ENCODE assay signal across 7 cellular contexts in the genomic region with DNA sequence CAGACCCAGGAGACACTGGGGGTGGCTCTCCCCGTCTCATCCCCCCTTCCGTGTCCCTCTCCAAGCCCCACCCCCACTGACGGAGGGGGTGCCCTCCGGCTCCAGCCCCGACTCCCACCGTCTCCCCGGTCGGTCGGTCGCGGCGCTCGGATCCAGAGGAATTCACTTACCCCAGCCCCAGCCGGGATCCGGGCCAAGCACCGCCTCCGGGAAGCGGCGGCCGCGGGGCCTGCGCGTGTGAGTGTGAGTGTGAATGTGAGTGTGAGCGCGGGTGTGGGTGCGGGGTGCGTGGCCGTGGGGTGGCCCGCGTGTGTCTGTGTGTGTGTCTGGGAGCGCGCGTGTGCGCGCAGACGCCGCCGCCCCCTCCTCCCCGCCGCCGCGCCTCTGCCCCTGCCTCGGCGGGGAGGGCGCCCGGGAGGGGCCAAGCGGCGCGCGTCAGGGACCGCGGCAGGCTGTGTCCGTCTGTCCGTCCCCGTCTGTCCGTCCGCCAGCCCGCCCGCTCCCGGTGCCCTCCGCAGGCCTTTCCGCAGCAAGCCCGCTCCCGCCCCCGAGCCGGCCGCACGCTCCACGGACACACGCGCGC.
A peak's percentile ranks its signal among the peaks of the same experiment; 100 is the strongest.
DNase-seq lines count a peak whose midpoint lies in the region; ATAC-seq, FAIRE-seq and TF ChIP-seq lines count a peak whose summit lies in the region.

A gene with protein sequence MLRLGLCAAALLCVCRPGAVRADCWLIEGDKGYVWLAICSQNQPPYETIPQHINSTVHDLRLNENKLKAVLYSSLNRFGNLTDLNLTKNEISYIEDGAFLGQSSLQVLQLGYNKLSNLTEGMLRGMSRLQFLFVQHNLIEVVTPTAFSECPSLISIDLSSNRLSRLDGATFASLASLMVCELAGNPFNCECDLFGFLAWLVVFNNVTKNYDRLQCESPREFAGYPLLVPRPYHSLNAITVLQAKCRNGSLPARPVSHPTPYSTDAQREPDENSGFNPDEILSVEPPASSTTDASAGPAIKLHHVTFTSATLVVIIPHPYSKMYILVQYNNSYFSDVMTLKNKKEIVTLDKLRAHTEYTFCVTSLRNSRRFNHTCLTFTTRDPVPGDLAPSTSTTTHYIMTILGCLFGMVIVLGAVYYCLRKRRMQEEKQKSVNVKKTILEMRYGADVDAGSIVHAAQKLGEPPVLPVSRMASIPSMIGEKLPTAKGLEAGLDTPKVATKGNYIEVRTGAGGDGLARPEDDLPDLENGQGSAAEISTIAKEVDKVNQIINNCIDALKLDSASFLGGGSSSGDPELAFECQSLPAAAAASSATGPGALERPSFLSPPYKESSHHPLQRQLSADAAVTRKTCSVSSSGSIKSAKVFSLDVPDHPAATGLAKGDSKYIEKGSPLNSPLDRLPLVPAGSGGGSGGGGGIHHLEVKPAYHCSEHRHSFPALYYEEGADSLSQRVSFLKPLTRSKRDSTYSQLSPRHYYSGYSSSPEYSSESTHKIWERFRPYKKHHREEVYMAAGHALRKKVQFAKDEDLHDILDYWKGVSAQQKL (minus strand): TSS at position 352 of the 583 bp plus-strand sequence. CDS start 51,945 bp downstream, outside the sequence.

- H3K4me1 ChIP-seq in adipocyte (ENCODE audit: control insufficient read depth, insufficient read depth, low read length) (peaks cover 6% of the 10 kb centered on the region), stomach smooth muscle (ENCODE audit: control insufficient read depth, insufficient read depth, low read length) (peaks cover 12% of the 10 kb centered on the region)

- DNase-seq in HK-2 (ENCODE audit: unreplicated experiment): peak; percentile 53
- peak; percentile 57 for DNase-seq in adipocyte (ENCODE audit: low read depth)
- DNase-seq in iPS-NIHi11 (ENCODE audit: low spot score): peak; percentile 73
- no peak for DNase-seq in D721Med (ENCODE audit: insufficient read length, low spot score)
- no peak for DNase-seq in NOMO-1 (lab: John Stamatoyannopoulos, UW; ENCODE audit: unreplicated experiment in 2 of 2)

- H3K27ac ChIP-seq in stomach smooth muscle (ENCODE audit: low read length): no peak within 1 kb of the TSS

- H3K27me3 ChIP-seq in adipocyte (replicated peaks; ENCODE audit: control insufficient read depth, insufficient read depth, low read length) (peaks cover 53% of the 10 kb centered on the region), stomach smooth muscle (ENCODE audit: control insufficient read depth in 1 of 2, insufficient read depth in 2 of 2, low read length in 2 of 2) (peaks cover 58 to 65% of the 10 kb centered on the region in 2 donors)

- no peak for ATAC-seq in HG03460 (IDR thresholded peaks at IDR 0.05; ENCODE audit: unreplicated experiment)

- H3K4me3 ChIP-seq in adipocyte (ENCODE audit: low read length) (peak within 1 kb of the TSS; percentile 47), stomach smooth muscle (ENCODE audit: low read length in 2 of 2) (peak within 1 kb of the TSS; percentile 35 to 64)

- FAIRE-seq in D721Med (lab: Jason Lieb, UNC): no peak

- H3K36me3 ChIP-seq in adipocyte (ENCODE audit: control insufficient read depth, insufficient read depth, low read length, severe bottlenecking) (no peaks in the 10 kb centered on the region), stomach smooth muscle (ENCODE audit: control insufficient read depth in 2 of 2, insufficient read depth in 2 of 2, low read length in 2 of 2) (no peaks in the 10 kb centered on the region)

- no peak within 1 kb of the TSS for H3K9ac ChIP-seq in adipocyte (ENCODE audit: low read length)
- H3K9ac ChIP-seq in stomach smooth muscle (ENCODE audit: low read length in 2 of 2): no peak within 1 kb of the TSS

- no peak for TF ChIP-seq CTCF in D721Med (IDR thresholded peaks at IDR 0.05; ENCODE audit: insufficient read depth, missing control alignments)

- H3K9me3 ChIP-seq in adipocyte (ENCODE audit: control insufficient read depth, low read length): no peaks in the 10 kb centered on the region
- no peaks in the 10 kb centered on the region for H3K9me3 ChIP-seq in stomach smooth muscle (ENCODE audit: control insufficient read depth in 2 of 2, low read length in 2 of 2)

Comparison
In these comparisons a context has a peak if more than half of its experiments do, and no peak if none do; other contexts are left out.
1. DNase-seq: peak in HK-2 (single experiment), adipocyte (single experiment) and iPS-NIHi11 (single experiment); none in D721Med (single experiment) and NOMO-1 (0 of 2).